ENCODE assay signal across 36 cellular contexts in genomic region chrX:107440187-107440586, GRCh38. TPM values are rescaled to one million over a fixed set of nuclear protein-coding genes. Genes with fewer than 3 reads are reported as not detected.
"Had no signal": no experiment of that assay in that cellular context is flagged by ENCODE, and none has a peak within 500 bp of the region (broad histone marks: within the 10 kb centered on the region; RNA-seq: fewer than 3 reads in every experiment).

No MANE protein-coding gene starts in this region.

- H3K4me3 ChIP-seq: gastroesophageal sphincter, pancreas, prostate gland, skin epidermis, stomach, thyroid gland, upper lobe of left lung had no signal

- DNase-seq: activated CD4-positive, alpha-beta memory T cell treated with anti-CD3 and anti-CD28 coated beads for 36 hours; activated CD4-positive, alpha-beta T cell treated with anti-CD3 and anti-CD28 coated beads, Interleukin-2, amount 10 ng/mL, durations not matched to agents 24 days and 14 days; activated CD4-positive, CD25-positive, alpha-beta regulatory T cell treated with anti-CD3 and anti-CD28 coated beads, Interleukin-2, amount 50 U/mL, for 72 hours; activated CD8-positive, alpha-beta memory T cell treated with anti-CD3 and anti-CD28 coated beads, Interleukin-2, amount 50 U/mL, for 4 hours; activated gamma-delta T cell; activated naive CD4-positive, alpha-beta T cell treated with anti-CD3 and anti-CD28 coated beads, Interleukin-2, amount 50 U/mL, for 16 hours; activated T-cell treated with anti-CD3 and anti-CD28 coated beads, Interleukin-2, amount 50 U/mL, for 24 hours; amniotic stem cell; brain microvascular endothelial cell; head of caudate nucleus; hippocampal formation; immature natural killer cell; kidney; left colon; mammary epithelial cell; naive thymus-derived CD4-positive, alpha-beta T cell; nucleus accumbens; pancreas; retina; stimulated activated CD4-positive, alpha-beta T cell treated with anti-CD3 and anti-CD28 coated beads, Interleukin-12 subunit alpha, Interleukin-12 subunit beta, amount 100 ng/mL, for 4 hours; stimulated activated CD4-positive, alpha-beta T cell treated with anti-CD3 and anti-CD28 coated beads, Interleukin-4, amount 100 ng/mL, for 24 hours; stomach; T-helper 9 cell; thyroid gland; upper lobe of left lung; WERI-Rb-1 had no signal

- H3K27ac ChIP-seq: brain microvascular endothelial cell, gastroesophageal sphincter, pancreas, prostate gland, skin epidermis, stomach, thyroid gland, upper lobe of left lung, WERI-Rb-1 had no signal

- H3K4me1 ChIP-seq: gastroesophageal sphincter, pancreas, prostate gland, stomach, thyroid gland, upper lobe of left lung had no signal

- H3K9me3 ChIP-seq: gastroesophageal sphincter, pancreas, prostate gland, stomach, thyroid gland, upper lobe of left lung had no signal

- H3K27me3 ChIP-seq: thyroid gland, upper lobe of left lung had no signal

- ATAC-seq: gastroesophageal sphincter; naive thymus-derived CD4-positive, alpha-beta T cell; pancreas; sciatic nerve; stimulated activated effector memory CD8-positive, alpha-beta T cell treated with anti-CD3 and anti-CD28 coated beads, Interleukin-12 subunit alpha, Interleukin-12 subunit beta, amount 100 ng/mL, for 72 hours had no signal

- H3K36me3 ChIP-seq: brain microvascular endothelial cell, gastroesophageal sphincter, pancreas, prostate gland, stomach, thyroid gland, upper lobe of left lung, WERI-Rb-1 had no signal

RNA-seq across cellular contexts. Expression of gene FRMPD3, which starts 9.3 kb away (rescaled TPM):
- total RNA-seq: activated CD4-positive, alpha-beta memory T cell treated with anti-CD3 and anti-CD28 coated beads for 36 hours; activated CD4-positive, alpha-beta T cell treated with anti-CD3 and anti-CD28 coated beads, Interleukin-2, amount 10 ng/mL, durations not matched to agents 24 days and 14 days; activated CD8-positive, alpha-beta memory T cell treated with anti-CD3 and anti-CD28 coated beads for 36 hours; endothelial cell of umbilical vein; fibroblast of lung; fibroblast of villous mesenchyme; T-helper 1 cell treated with Interleukin-12 subunit alpha and Interleukin-12 subunit beta and Interleukin-4 antibody, amounts not matched to agents 30 ng/mL and 1 ng/mL, for 36 hours had no signal
